In the genomic region with DNA sequence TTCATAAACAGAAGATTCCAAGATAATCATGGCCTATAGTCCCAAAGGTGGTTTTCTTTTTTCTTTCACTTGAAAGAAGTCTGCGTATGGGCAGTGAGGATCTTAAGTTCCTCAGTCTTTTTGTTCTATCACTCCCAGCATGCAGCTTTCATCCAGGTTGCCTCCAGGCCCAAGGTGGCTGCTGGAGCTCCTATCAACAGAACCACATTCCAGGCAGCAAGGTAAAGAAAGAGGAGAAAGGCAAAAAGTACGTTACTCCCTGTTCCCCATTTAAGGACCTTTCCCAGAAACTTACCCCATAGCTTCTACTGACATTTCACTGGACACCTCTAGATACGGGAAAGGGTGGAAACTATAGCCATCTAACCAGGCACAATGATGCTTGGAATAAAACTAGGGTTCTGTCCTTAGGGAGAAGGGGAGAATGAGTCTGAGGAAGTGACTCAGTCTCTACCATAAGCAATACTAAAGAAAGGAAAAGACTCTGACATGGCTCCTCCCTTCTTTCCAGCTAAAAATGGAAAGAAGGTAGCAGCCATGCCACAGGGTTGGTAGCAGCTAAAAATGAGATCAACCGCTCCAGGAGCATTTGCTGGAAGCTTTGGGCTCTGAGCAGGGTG, we compare ENCODE assay signal across 19 cellular contexts.
A peak's percentile ranks its signal among the peaks of the same experiment; 100 is the strongest.
DNase-seq lines count a peak whose midpoint lies in the region; ATAC-seq and TF ChIP-seq lines count a peak whose summit lies in the region.
"Had no signal": no experiment of that assay in that cellular context is flagged by ENCODE, and none has a peak within 500 bp of the region (broad histone marks: within the 10 kb centered on the region; RNA-seq: fewer than 3 reads in every experiment).

No MANE protein-coding gene starts in this region.

- H4K20me1 ChIP-seq in GM23248 (ENCODE audit: insufficient read depth) (no peaks in the 10 kb centered on the region), osteoblast (ENCODE audit: insufficient read depth, low read length) (no peaks in the 10 kb centered on the region)

- in situ Hi-C loops in GM23248 (cut with MboI): no loop called here

- H3K9me3 ChIP-seq in GM23248 (ENCODE audit: low read depth) (no peaks in the 10 kb centered on the region), osteoblast (ENCODE audit: low read depth, low read length) (peaks cover 2% of the 10 kb centered on the region)
- H3K9me3 ChIP-seq: lower lobe of right lung had no signal

- WGBS in GM23248 (ENCODE audit: low coverage in 1 of 2, low lambda C conversion rate in 2 of 2, missing lambda C conversion rate in 2 of 2), 2 experiments: 55 to 56% methylated on average over 4 of the region's 4 CpGs

- H3K4me1 ChIP-seq in GM23248 (ENCODE audit: insufficient read depth) (peaks cover 12% of the 10 kb centered on the region; the same call in 1 of the 2 replicates), osteoblast (ENCODE audit: insufficient read depth, low read length) (peaks cover 8% of the 10 kb centered on the region)
- H3K4me1 ChIP-seq: lower lobe of right lung, transverse colon had no signal

- H3K36me3 ChIP-seq in GM23248 (ENCODE audit: low read depth) (0 out of 2 replicates have a peak, but pooled peaks cover 6% of the 10 kb centered on the region), osteoblast (ENCODE audit: insufficient read depth, low read length) (no peaks in the 10 kb centered on the region)
- H3K36me3 ChIP-seq: lower lobe of right lung, transverse colon had no signal

- H3K9ac ChIP-seq in GM23248: no peak overlapping the region

- H3K9me2 ChIP-seq in GM23248 (ENCODE audit: insufficient read depth): no peaks in the 10 kb centered on the region

- H3K79me2 ChIP-seq in GM23248 (ENCODE audit: insufficient read depth) (no peaks in the 10 kb centered on the region; the same call in 1 of the 2 replicates), osteoblast (ENCODE audit: insufficient read depth, low read length) (no peaks in the 10 kb centered on the region)

- H3K4me3 ChIP-seq in GM23248 (no peak overlapping the region), epithelial cell of esophagus (ENCODE audit: low read length) (no peak overlapping the region), osteoblast (ENCODE audit: insufficient read depth, low read length) (no peak overlapping the region)
- H3K4me3 ChIP-seq: dorsolateral prefrontal cortex, lower lobe of right lung, transverse colon had no signal

- H3K27me3 ChIP-seq in GM23248 (replicated peaks; ENCODE audit: insufficient read depth): no peaks in the 10 kb centered on the region
- no peaks in the 10 kb centered on the region for H3K27me3 ChIP-seq in osteoblast (ENCODE audit: insufficient read depth, low read length)
- H3K27me3 ChIP-seq: transverse colon had no signal

- TF ChIP-seq CTCF in epithelial cell of esophagus (IDR thresholded peaks at IDR 0.05; ENCODE audit: insufficient read depth, low read depth, low read length, missing control alignments): no peak
- TF ChIP-seq CTCF in osteoblast (IDR thresholded peaks at IDR 0.05; ENCODE audit: extremely low read depth, low read depth, low read length): no peak

- H3K4me2 ChIP-seq in GM23248 (ENCODE audit: unreplicated experiment) (no peak overlapping the region), osteoblast (ENCODE audit: insufficient read depth, low read length) (peak overlapping the region; percentile 34)

- no peak overlapping the region for H2AFZ ChIP-seq in GM23248
- H2AFZ ChIP-seq in osteoblast (ENCODE audit: low read length): peak overlapping the region; percentile 40

- ATAC-seq in GM21515 (IDR thresholded peaks at IDR 0.05; ENCODE audit: unreplicated experiment) (no peak), HG03457 (IDR thresholded peaks at IDR 0.05; ENCODE audit: unreplicated experiment) (no peak)
- ATAC-seq: activated CD8-positive, alpha-beta memory T cell treated with anti-CD3 and anti-CD28 coated beads, Interleukin-2, amount 10 ng/mL, durations not matched to agents 7 days and 5 days; lower lobe of right lung; naive thymus-derived CD4-positive, alpha-beta T cell; stimulated activated naive B cell treated with anti-CD40 and anti-IgM and Interleukin-4, amounts not matched to agents 10 μg/mL and 1 μg/mL and 100 μg/mL, for 72 hours had no signal

- peaks cover 15% of the 10 kb centered on the region for H3F3A ChIP-seq in GM23248 (ENCODE audit: insufficient read depth)

- DNase-seq in GM23248: peak; percentile 67
- peak; percentile 81 for DNase-seq in RPMI7951 (ENCODE audit: low read depth)
- DNase-seq in epithelial cell of esophagus (ENCODE audit: low read depth): peak; percentile 45
- peak; percentile 91 for DNase-seq in osteoblast (ENCODE audit: insufficient read length, low spot score, missing footprints)
- DNase-seq in activated T-cell treated with anti-CD3 and anti-CD28 coated beads, Interleukin-2, amount 50 U/mL, for 1 hour: no peak
- DNase-seq: activated CD4-positive, CD25-positive, alpha-beta regulatory T cell; activated CD8-positive, alpha-beta memory T cell treated with anti-CD3 and anti-CD28 coated beads, Interleukin-2, amount 10 ng/mL, durations not matched to agents 7 days and 5 days; activated gamma-delta T cell treated with Interleukin-2 at 50 U/mL for 16 hours; DMS153; dorsolateral prefrontal cortex; KG1; lower lobe of right lung; naive thymus-derived CD4-positive, alpha-beta T cell; NCI-H2171; NCI-H82; stimulated activated naive B cell treated with anti-CD40 and anti-IgM and Interleukin-4, amounts not matched to agents 10 μg/mL and 1 μg/mL and 100 μg/mL, for 72 hours; transverse colon had no signal

- peak overlapping the region; percentile 18; the same call in 1 of the 2 replicates for H3K27ac ChIP-seq in GM23248
- no peak overlapping the region for H3K27ac ChIP-seq in osteoblast (ENCODE audit: low read depth, low read length)
- H3K27ac ChIP-seq: dorsolateral prefrontal cortex, lower lobe of right lung, transverse colon had no signal
